Comparison of ENCODE assay signal across 8 cellular contexts in genomic region chr17:49993423-49994037, GRCh38. TPM values are rescaled to one million over a fixed set of nuclear protein-coding genes. Genes with fewer than 3 reads are reported as not detected.
DNase-seq lines count a peak whose midpoint lies in the region; ATAC-seq and TF ChIP-seq lines count a peak whose summit lies in the region.

No MANE protein-coding gene starts in this region.

- H3K27ac ChIP-seq in CD8-positive, alpha-beta memory T cell (ENCODE audit: low read depth, low read length), result no peak overlapping the region
- no peak overlapping the region for H3K27ac ChIP-seq in transverse colon

- in situ Hi-C loops in transverse colon (cut with MboI; ENCODE audit: low pct_ligation_motif_present in 1 of 4, low pct_unique_long_range_greater_than_20kb in 1 of 4, low sequenced_read_pairs in 3 of 4), result loop anchor here in 2 of 4 donors (10.0 to 25.0 kb wide), 2 partner anchors 129 to 431 kb away; no protein-coding TSS in a partner anchor

- TF ChIP-seq EP300 in transverse colon (IDR thresholded peaks at IDR 0.05; ENCODE audit: low read depth), result no peak

- DNase-seq in CD8-positive, alpha-beta memory T cell, result peak in 1 of 5 donors; percentile 17
- peak; percentile 53 for DNase-seq in NCI-H510A (lab: John Stamatoyannopoulos, UW)
- no peak for DNase-seq in choroid plexus epithelial cell (ENCODE audit: low read depth)
- no peak for DNase-seq in memory B cell (ENCODE audit: low spot score in 2 of 2)
- DNase-seq in transverse colon, result no peak
- no peak for DNase-seq in NCI-H1092 (lab: John Stamatoyannopoulos, UW)

- peaks cover 0 to 2% (median 0%) of the 10 kb centered on the region in 5 donors for H3K9me3 Mint-ChIP-seq in CD8-positive, alpha-beta memory T cell
- no peaks in the 10 kb centered on the region for H3K9me3 Mint-ChIP-seq in memory B cell

- H3K27me3 ChIP-seq in CD8-positive, alpha-beta memory T cell (ENCODE audit: insufficient read depth, low read length, poor library complexity, severe bottlenecking), result peaks cover 53% of the 10 kb centered on the region
- peaks cover 92% of the 10 kb centered on the region for H3K27me3 ChIP-seq in transverse colon

- WGBS in transverse colon (ENCODE audit: low coverage in 1 of 2), 2 donors, result 0 to 3% methylated on average over 2 to 27 of the region's 77 CpGs

- H3K36me3 Mint-ChIP-seq in CD8-positive, alpha-beta memory T cell, result peaks cover 0 to 3% (median 0%) of the 10 kb centered on the region in 3 donors
- H3K36me3 Mint-ChIP-seq in memory B cell, result peaks cover 2% of the 10 kb centered on the region

- no peaks in the 10 kb centered on the region for H3K36me3 ChIP-seq in CD8-positive, alpha-beta memory T cell (ENCODE audit: insufficient read depth, low read length)
- H3K36me3 ChIP-seq in transverse colon, result no peaks in the 10 kb centered on the region

- peak overlapping the region; percentile 78 to 90 (median 85) for H3K4me3 Mint-ChIP-seq in CD8-positive, alpha-beta memory T cell
- H3K4me3 Mint-ChIP-seq in memory B cell, result peak overlapping the region; percentile 86

- intact Hi-C loops in transverse colon (cut with DNase I; ENCODE audit: low total_unique reads), result no loop called here

- no peak for TF ChIP-seq POLR2A in transverse colon (IDR thresholded peaks at IDR 0.05)

- POLR2A ChIA-PET in CD8-positive, alpha-beta memory T cell (lab: Charles Lee), result interaction anchor here (0.8 kb wide), 2 partner anchors 130 to 136 kb away, joined by 3 read pairs; no protein-coding TSS in a partner anchor

- TF ChIP-seq CTCF in choroid plexus epithelial cell (conservative IDR thresholded peaks at IDR 0.05; ENCODE audit: low read depth, low read length) (no peak), transverse colon (IDR thresholded peaks at IDR 0.05) (no peak)

- H3K4me1 ChIP-seq in CD8-positive, alpha-beta memory T cell (ENCODE audit: insufficient read depth, low read length), result peaks cover 21% of the 10 kb centered on the region
- H3K4me1 ChIP-seq in transverse colon, result peaks cover 18 to 32% (median 28%) of the 10 kb centered on the region in 4 donors

- peaks cover 24 to 43% (median 31%) of the 10 kb centered on the region in 3 donors for H3K4me1 Mint-ChIP-seq in CD8-positive, alpha-beta memory T cell
- H3K4me1 Mint-ChIP-seq in memory B cell, result peaks cover 27% of the 10 kb centered on the region

- CTCF ChIA-PET in CD8-positive, alpha-beta memory T cell (lab: Charles Lee), result interaction anchor here (0.7 to 7.3 kb wide), 6 partner anchors 10 to 437 kb away, joined by 3 to 159 read pairs (median 36); no protein-coding TSS in a partner anchor

- peaks cover 59 to 86% of the 10 kb centered on the region in 2 donors for H3K27me3 Mint-ChIP-seq in CD8-positive, alpha-beta memory T cell
- H3K27me3 Mint-ChIP-seq in memory B cell, result peaks cover 43% of the 10 kb centered on the region

- H3K27ac Mint-ChIP-seq in CD8-positive, alpha-beta memory T cell, result peak overlapping the region in 2 of 8 donors; percentile 9 to 64
- peak overlapping the region; percentile 2 for H3K27ac Mint-ChIP-seq in memory B cell

- H3K9me3 ChIP-seq in CD8-positive, alpha-beta memory T cell (ENCODE audit: low read length), result no peaks in the 10 kb centered on the region
- H3K9me3 ChIP-seq in transverse colon, result no peaks in the 10 kb centered on the region

- ATAC-seq in memory B cell (ENCODE audit: low read depth) (peak; percentile 20), GM19023 (IDR thresholded peaks at IDR 0.05; ENCODE audit: unreplicated experiment) (no peak), GM18870 (IDR thresholded peaks at IDR 0.05; ENCODE audit: unreplicated experiment) (no peak)

- peak overlapping the region; percentile 51 for H3K4me3 ChIP-seq in CD8-positive, alpha-beta memory T cell (ENCODE audit: low read length)
- H3K4me3 ChIP-seq in choroid plexus epithelial cell (ENCODE audit: low read depth, low read length) (peak overlapping the region; percentile 28), transverse colon (peak overlapping the region in 3 of 4 donors; percentile 26 to 58 (median 39))

RNA-seq across cellular contexts. Expression of gene DLX3, which starts 1.5 kb away (rescaled TPM):
- under 1 TPM in 1 of 2 experiments, not detected in 1; 0.15 TPM for total RNA-seq in CD8-positive, alpha-beta memory T cell
- not detected for polyA plus RNA-seq in CD8-positive, alpha-beta memory T cell
- not detected for total RNA-seq in transverse colon

RNA-seq across cellular contexts. Expression of gene DLX4, which starts 24.5 kb away (rescaled TPM):
- under 1 TPM; 0.58 to 0.88 TPM for total RNA-seq in CD8-positive, alpha-beta memory T cell
- not detected for polyA plus RNA-seq in CD8-positive, alpha-beta memory T cell
- not detected for total RNA-seq in transverse colon
